1 cellular context compared by ENCODE assay signal in the genomic region with DNA sequence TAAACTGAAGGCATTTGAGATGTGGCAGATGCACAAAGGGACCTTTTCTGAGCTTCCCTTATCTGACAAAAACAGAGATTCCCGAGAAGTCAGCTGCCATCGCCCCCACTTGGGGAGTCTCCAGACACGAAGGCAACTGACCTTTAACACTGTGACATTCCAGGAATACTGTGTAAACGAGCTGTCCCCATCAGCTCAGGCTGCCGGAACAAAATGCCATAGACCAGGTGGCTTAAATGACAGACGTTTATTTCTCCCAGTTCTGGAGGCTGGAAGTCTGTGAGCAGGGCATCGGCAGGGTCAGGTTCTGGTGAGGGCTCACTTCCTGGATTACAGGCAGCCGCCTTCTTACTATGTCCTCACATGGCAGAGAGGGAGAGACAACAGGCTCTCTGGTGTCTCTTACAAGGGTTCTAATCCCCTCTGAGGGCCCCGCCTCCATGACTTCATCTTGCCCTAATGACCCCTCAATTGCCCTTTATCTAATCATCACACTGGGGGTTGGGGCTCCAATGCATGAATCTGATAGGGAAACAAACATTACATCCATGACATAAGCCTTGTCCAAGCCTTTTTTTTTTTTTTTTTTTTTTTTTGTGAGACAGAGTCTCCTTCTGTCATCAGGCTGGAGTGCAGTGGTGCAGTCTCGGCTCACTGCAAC.
A peak's percentile ranks its signal among the peaks of the same experiment; 100 is the strongest.
TF ChIP-seq lines count a peak whose summit lies in the region.

No MANE protein-coding gene starts in this region.

TF ChIP-seq in HepG2, 621 proteins besides CTCF, POLR2A, EP300 and RAD21 (continued from another document):
- TF ChIP-seq ZNF891 (CRISPR knock-in tag; IDR thresholded peaks at IDR 0.05) (peak; percentile 43; the same call in 1 of the 2 replicates), FOXJ3 (CRISPR knock-in tag; IDR thresholded peaks at IDR 0.05; ENCODE audit: borderline replicate concordance) (no peak), FOSL1 (CRISPR knock-in tag; IDR thresholded peaks at IDR 0.05; ENCODE audit: borderline replicate concordance) (no peak), SOX6 (IDR thresholded peaks at IDR 0.05) (no peak), SOX6 (CRISPR knock-in tag; IDR thresholded peaks at IDR 0.05) (no peak), ZSCAN21 (CRISPR knock-in tag; IDR thresholded peaks at IDR 0.05; ENCODE audit: borderline replicate concordance) (no peak), IKZF1 (IDR thresholded peaks at IDR 0.05) (no peak)
